ENCODE assay signal across 12 cellular contexts in genomic region chr5:68534131-68534940, GRCh38.
DNase-seq lines count a peak whose midpoint lies in the region; ATAC-seq and TF ChIP-seq lines count a peak whose summit lies in the region.
"Had no signal": no experiment of that assay in that cellular context is flagged by ENCODE, and none has a peak within 500 bp of the region (broad histone marks: within the 10 kb centered on the region; RNA-seq: fewer than 3 reads in every experiment).

No MANE protein-coding gene starts in this region.

- CTCF ChIA-PET in naive thymus-derived CD4-positive, alpha-beta T cell (lab: Charles Lee), result no interaction called here

- H3K27me3 ChIP-seq in vagina, result no peaks in the 10 kb centered on the region
- no peaks in the 10 kb centered on the region for H3K27me3 ChIP-seq in naive thymus-derived CD4-positive, alpha-beta T cell (ENCODE audit: control insufficient read depth in 2 of 2, insufficient read depth in 2 of 2, low read length in 2 of 2)

- H3K27ac Mint-ChIP-seq in naive thymus-derived CD4-positive, alpha-beta T cell, result no peak overlapping the region
- H3K27ac Mint-ChIP-seq: memory B cell had no signal

- no peak for TF ChIP-seq POLR2A in vagina (IDR thresholded peaks at IDR 0.05)

- POLR2A ChIA-PET in naive thymus-derived CD4-positive, alpha-beta T cell (lab: Charles Lee), result no interaction called here

- H3K4me3 Mint-ChIP-seq in naive thymus-derived CD4-positive, alpha-beta T cell, result no peak overlapping the region
- H3K4me3 Mint-ChIP-seq: memory B cell had no signal

- H3K4me1 ChIP-seq in vagina, result peaks cover 24% of the 10 kb centered on the region
- H3K4me1 ChIP-seq in naive thymus-derived CD4-positive, alpha-beta T cell (ENCODE audit: control insufficient read depth in 2 of 2, insufficient read depth in 2 of 2, low read length in 2 of 2), result no peaks in the 10 kb centered on the region

- H3K36me3 Mint-ChIP-seq in naive thymus-derived CD4-positive, alpha-beta T cell, result no peaks in the 10 kb centered on the region
- H3K36me3 Mint-ChIP-seq: memory B cell had no signal

- intact Hi-C loops in vagina (cut with DNase I), result no loop called here
- intact Hi-C loops in naive thymus-derived CD4-positive, alpha-beta T cell (cut with micrococcal nuclease), result no loop called here

- H3K4me3 ChIP-seq in vagina, result no peak overlapping the region
- no peak overlapping the region for H3K4me3 ChIP-seq in naive thymus-derived CD4-positive, alpha-beta T cell (ENCODE audit: low read length)

- TF ChIP-seq CTCF in vagina (IDR thresholded peaks at IDR 0.05), result no peak

- peaks cover 27 to 55% (median 42%) of the 10 kb centered on the region in 5 donors for H3K27me3 Mint-ChIP-seq in naive thymus-derived CD4-positive, alpha-beta T cell

- no peak for ATAC-seq in naive thymus-derived CD4-positive, alpha-beta T cell

- H3K36me3 ChIP-seq in vagina, result no peaks in the 10 kb centered on the region
- H3K36me3 ChIP-seq in naive thymus-derived CD4-positive, alpha-beta T cell (ENCODE audit: control insufficient read depth in 2 of 3, insufficient read depth in 3 of 3, low read length in 3 of 3), result no peaks in the 10 kb centered on the region

- H3K9me3 ChIP-seq in vagina, result no peaks in the 10 kb centered on the region
- H3K9me3 ChIP-seq in naive thymus-derived CD4-positive, alpha-beta T cell (ENCODE audit: control insufficient read depth in 2 of 3, low read length in 3 of 3), result no peaks in the 10 kb centered on the region

- H3K4me1 Mint-ChIP-seq in naive thymus-derived CD4-positive, alpha-beta T cell, result peaks cover 0 to 4% (median 0%) of the 10 kb centered on the region in 7 donors
- H3K4me1 Mint-ChIP-seq: memory B cell had no signal

- DNase-seq in NCI-H1417 (lab: John Stamatoyannopoulos, UW), result peak in 2 of 3 experiments; percentile 33 to 97
- no peak for DNase-seq in NCI-H1417 treated with DMSO at 0.1 percent for 48 hours (lab: John Stamatoyannopoulos, UW)
- DNase-seq in caudate nucleus (lab: John Stamatoyannopoulos, UW), result peak in 53 of 61 donors; percentile 4 to 79 (median 44)
- peak; percentile 73 for DNase-seq in medulla oblongata (ENCODE audit: extremely low spot score)
- DNase-seq in vagina (ENCODE audit: extremely low spot score in 2 of 2), result no peak
- no peak for DNase-seq in activated naive CD4-positive, alpha-beta T cell treated with anti-CD3 and anti-CD28 coated beads, Interleukin-2, amount 50 U/mL, for 16 hours
- no peak for DNase-seq in naive thymus-derived CD4-positive, alpha-beta T cell
- DNase-seq in MV-4-11 (lab: John Stamatoyannopoulos, UW), result no peak
- DNase-seq: ACHN; activated effector memory CD4-positive, alpha-beta T cell treated with Interleukin-2 at 50 U/mL for 16 hours; stimulated activated naive CD4-positive, alpha-beta T cell treated with Interleukin-2 at 50 U/mL for 16 hours had no signal

- peak overlapping the region; percentile 39 for H3K27ac ChIP-seq in caudate nucleus (ENCODE audit: low read depth, low read length)
- H3K27ac ChIP-seq in vagina, result peak overlapping the region; percentile 65
- H3K27ac ChIP-seq in naive thymus-derived CD4-positive, alpha-beta T cell (ENCODE audit: low read depth, low read length), result no peak overlapping the region

- H3K9me3 Mint-ChIP-seq in naive thymus-derived CD4-positive, alpha-beta T cell, result peaks cover 0 to 3% (median 0%) of the 10 kb centered on the region in 11 donors
- H3K9me3 Mint-ChIP-seq: memory B cell had no signal

Comparison
In these comparisons a context has a peak if more than half of its experiments do, and no peak if none do; other contexts are left out.
1. DNase-seq: peak in NCI-H1417 (2 of 3), caudate nucleus (53 of 61) and medulla oblongata (single experiment); none in NCI-H1417 treated with DMSO at 0.1 percent for 48 hours (single experiment), vagina (0 of 2), activated naive CD4-positive, alpha-beta T cell treated with anti-CD3 and anti-CD28 coated beads, Interleukin-2, amount 50 U/mL, for 16 hours (single experiment), naive thymus-derived CD4-positive, alpha-beta T cell (0 of 9) and MV-4-11 (single experiment).